ENCODE assay signal across 15 cellular contexts in genomic region chr17:68048996-68049395, GRCh38. TPM values are rescaled to one million over a fixed set of nuclear protein-coding genes. Genes with fewer than 3 reads are reported as not detected.
DNase-seq lines count a peak whose midpoint lies in the region; ATAC-seq and TF ChIP-seq lines count a peak whose summit lies in the region.
"Had no signal": no experiment of that assay in that cellular context is flagged by ENCODE, and none has a peak within 500 bp of the region (broad histone marks: within the 10 kb centered on the region; RNA-seq: fewer than 3 reads in every experiment).

No MANE protein-coding gene starts in this region.

- no peaks in the 10 kb centered on the region for H3K27me3 Mint-ChIP-seq in activated T-cell treated with anti-CD3 and anti-CD28 coated beads, Interleukin-2, amount 50 U/mL, for 24 hours
- H3K27me3 Mint-ChIP-seq in WTC11 (ENCODE audit: low read depth): no peaks in the 10 kb centered on the region
- H3K27me3 Mint-ChIP-seq in nephron (ENCODE audit: low read depth): no peaks in the 10 kb centered on the region
- H3K27me3 Mint-ChIP-seq: brain had no signal

- H3K4me3 Mint-ChIP-seq in activated T-cell treated with anti-CD3 and anti-CD28 coated beads, Interleukin-2, amount 50 U/mL, for 24 hours: no peak overlapping the region
- H3K4me3 Mint-ChIP-seq in WTC11: no peak overlapping the region
- H3K4me3 Mint-ChIP-seq in nephron: no peak overlapping the region
- H3K4me3 Mint-ChIP-seq: brain had no signal

- H3K4me1 ChIP-seq in stomach: peaks cover 0 to 7% (median under 1%) of the 10 kb centered on the region in 4 donors

- no peak overlapping the region for H3K27ac ChIP-seq in stomach
- H3K27ac ChIP-seq: transverse colon had no signal

- TF ChIP-seq CTCF in WTC11 (IDR thresholded peaks at IDR 0.05) (no peak), nephron (IDR thresholded peaks at IDR 0.05; ENCODE audit: unreplicated experiment in 3 of 3) (no peak), stomach (IDR thresholded peaks at IDR 0.05) (no peak), GM10248 (IDR thresholded peaks at IDR 0.05; ENCODE audit: control extremely low read depth, extremely low read depth, low read depth, missing control alignments) (no peak)

- peaks cover 23 to 35% (median 33%) of the 10 kb centered on the region in 4 donors for H3K36me3 ChIP-seq in stomach

- H3K4me1 Mint-ChIP-seq in activated T-cell treated with anti-CD3 and anti-CD28 coated beads, Interleukin-2, amount 50 U/mL, for 24 hours (ENCODE audit: low read depth): peaks cover 1% of the 10 kb centered on the region
- H3K4me1 Mint-ChIP-seq in WTC11 (peaks cover 7% of the 10 kb centered on the region), nephron (peaks cover 16% of the 10 kb centered on the region)

- TF ChIP-seq EP300 in stomach (IDR thresholded peaks at IDR 0.05): no peak

- intact Hi-C loops in stomach (cut with DNase I; ENCODE audit: low total_unique reads): no loop called here

- no peak overlapping the region for H3K4me3 ChIP-seq in stomach
- H3K4me3 ChIP-seq: MG63, transverse colon had no signal

- no peak for DNase-seq in activated T-cell treated with anti-CD3 and anti-CD28 coated beads, Interleukin-2, amount 50 U/mL, for 24 hours
- no peak for DNase-seq in activated T-cell treated with anti-CD3 and anti-CD28 coated beads for 4 hours
- peak; percentile 58 for DNase-seq in LHCN-M2 (ENCODE audit: low read depth)
- DNase-seq in WTC11 (ENCODE audit: low spot score): no peak
- DNase-seq in stomach: no peak
- no peak for DNase-seq in GM10248 (ENCODE audit: extremely low spot score)
- no peak for DNase-seq in stimulated activated CD4-positive, alpha-beta T cell treated with anti-CD3 and anti-CD28 coated beads, Interleukin-4, amount 100 ng/mL, for 24 hours
- DNase-seq: activated CD4-positive, alpha-beta T cell treated with anti-CD3 and anti-CD28 coated beads, Interleukin-2, amount 50 U/mL, for 1 hour; activated effector memory CD4-positive, alpha-beta T cell treated with Interleukin-2 at 50 U/mL for 16 hours; MG63; NCI-H2171 treated with DMSO at 0.1 percent for 48 hours; stimulated activated CD8-positive, alpha-beta memory T cell treated with anti-CD3 and anti-CD28 coated beads, Interleukin-4, amount 100 ng/mL, for 48 hours; transverse colon had no signal

- CTCF ChIA-PET in WTC11 (lab: Charles Lee): interaction anchor here (1.4 kb wide), 1 partner anchor 27 kb away, joined by 3 read pairs; no protein-coding TSS in a partner anchor
- CTCF ChIA-PET in GM10248 (lab: Yijun Ruan, JAX): no interaction called here

- TF ChIP-seq POLR2A in stomach (IDR thresholded peaks at IDR 0.05): no peak

- H3K27ac Mint-ChIP-seq in activated T-cell treated with anti-CD3 and anti-CD28 coated beads, Interleukin-2, amount 50 U/mL, for 24 hours: peak overlapping the region; percentile 3
- H3K27ac Mint-ChIP-seq in WTC11 (peak overlapping the region; percentile 86), nephron (peak overlapping the region in 2 of 3 experiments; percentile 34 to 51)

- no peaks in the 10 kb centered on the region for H3K27me3 ChIP-seq in stomach
- H3K27me3 ChIP-seq: MG63, transverse colon had no signal

- ATAC-seq in WTC11: peak; percentile 85

- POLR2A ChIA-PET in WTC11 (lab: Charles Lee) (interaction anchor here (1.1 kb wide), 1 partner anchor 14 kb away, joined by 10 read pairs; the partner anchor contains the start of gene KPNA2), GM10248 (lab: Yijun Ruan, JAX) (no interaction called here)

- 87 to 98% (median 98%) methylated on average over 2 of the region's 2 CpGs for WGBS in stomach, 5 donors

- no peaks in the 10 kb centered on the region for H3K9me3 Mint-ChIP-seq in activated T-cell treated with anti-CD3 and anti-CD28 coated beads, Interleukin-2, amount 50 U/mL, for 24 hours
- H3K9me3 Mint-ChIP-seq in WTC11: peaks cover 8% of the 10 kb centered on the region
- H3K9me3 Mint-ChIP-seq in nephron: no peaks in the 10 kb centered on the region

- H3K36me3 Mint-ChIP-seq in activated T-cell treated with anti-CD3 and anti-CD28 coated beads, Interleukin-2, amount 50 U/mL, for 24 hours (ENCODE audit: low read depth): peaks cover 48% of the 10 kb centered on the region
- peaks cover 39% of the 10 kb centered on the region for H3K36me3 Mint-ChIP-seq in WTC11
- H3K36me3 Mint-ChIP-seq in nephron (ENCODE audit: low read depth): peaks cover 34% of the 10 kb centered on the region

- no peaks in the 10 kb centered on the region for H3K9me3 ChIP-seq in stomach
- H3K9me3 ChIP-seq: MG63, transverse colon had no signal

TF ChIP-seq in WTC11, 78 proteins besides CTCF, POLR2A, EP300 and RAD21:
- peak; percentile 69 for TF ChIP-seq NFYB (CRISPR knock-in tag; conservative IDR thresholded peaks at IDR 0.05; ENCODE audit: low read depth)
- TF ChIP-seq ZNF423 (CRISPR knock-in tag; IDR thresholded peaks at IDR 0.05): no peak
- no peak for TF ChIP-seq ATF1 (CRISPR knock-in tag; IDR thresholded peaks at IDR 0.05)

RNA-seq across cellular contexts. Expression of gene KPNA2, which starts 13.5 kb away (rescaled TPM):
- total RNA-seq in LHCN-M2 (2014; rRNA removed): 387 and 438 TPM in 2 replicates
- 241 TPM for polyA plus RNA-seq in LHCN-M2 (2012)
- 426 to 466 TPM (median 431 TPM) in 3 replicates for total RNA-seq in WTC11 (2021)
- 10 to 100 TPM in 2 of 5 donors, 1 to 10 TPM in 2, under 1 TPM in 1; 0.58 to 26.3 (median 5.4) TPM for total RNA-seq in stomach
- 10 to 100 TPM; 12.1 to 23.7 (median 21.0) TPM for polyA plus RNA-seq in stomach

RNA-seq across cellular contexts. Expression of gene C17orf58, which starts 52.7 kb away (rescaled TPM):
- total RNA-seq in LHCN-M2 (2014; rRNA removed): 10.7 and 14.6 TPM in 2 replicates
- polyA plus RNA-seq in LHCN-M2 (2012): 4.5 TPM
- 27.4 to 29.5 TPM (median 28.2 TPM) in 3 replicates for total RNA-seq in WTC11 (2021)
- total RNA-seq in stomach: 10 to 100 TPM in 3 of 5 donors, 1 to 10 TPM in 1, not detected in 1; 4.9 to 32.2 (median 19.5) TPM
- 10 to 100 TPM in 1 of 3 donors, 1 to 10 TPM in 2; 9.6 to 23.1 (median 10.0) TPM for polyA plus RNA-seq in stomach

Comparison
In these comparisons a context has a peak if more than half of its experiments do, and no peak if none do; other contexts are left out.
1. H3K27ac Mint-ChIP-seq: peak in every context shown above with its lines; median percentile 86 in WTC11; 42 in nephron; 3 in activated T-cell treated with anti-CD3 and anti-CD28 coated beads, Interleukin-2, amount 50 U/mL, for 24 hours.
2. RNA of gene KPNA2, which starts 13.5 kb away (total RNA-seq): 426 to 466 TPM in WTC11 and 387 to 438 TPM in LHCN-M2; 0.58 to 26.3 TPM in stomach; every median in the first group is over 10 times any median in the second.